Comparison of ENCODE assay signal across 1 cellular context in the genomic region with DNA sequence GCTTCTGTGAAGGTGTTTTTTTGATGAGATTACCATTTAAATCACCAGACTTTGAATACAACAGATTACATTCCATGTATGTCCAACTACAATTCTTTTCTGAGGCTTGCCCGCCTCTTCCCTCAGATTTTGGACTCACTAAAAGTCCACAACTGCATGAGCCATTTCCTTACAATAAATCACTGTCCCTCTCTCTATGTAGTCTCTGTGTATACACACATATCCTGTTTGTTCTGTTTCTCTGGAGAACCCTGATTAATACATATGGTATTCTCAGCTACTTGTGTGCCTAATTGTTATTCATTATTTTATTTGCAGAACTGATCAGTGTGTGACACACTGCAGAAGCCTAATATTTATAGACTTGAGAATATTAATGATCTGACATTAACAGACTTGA.
TF ChIP-seq lines count a peak whose summit lies in the region.

No MANE protein-coding gene starts in this region.

TF ChIP-seq in SK-N-SH treated with all-trans-retinoic acid at 6 μM for 48 hours, 23 proteins besides CTCF, POLR2A, EP300 and RAD21 (continued from another document):
- TF ChIP-seq ESRRG (CRISPR knock-in tag; IDR thresholded peaks at IDR 0.05) = no peak
- TF ChIP-seq, protein P1, sequence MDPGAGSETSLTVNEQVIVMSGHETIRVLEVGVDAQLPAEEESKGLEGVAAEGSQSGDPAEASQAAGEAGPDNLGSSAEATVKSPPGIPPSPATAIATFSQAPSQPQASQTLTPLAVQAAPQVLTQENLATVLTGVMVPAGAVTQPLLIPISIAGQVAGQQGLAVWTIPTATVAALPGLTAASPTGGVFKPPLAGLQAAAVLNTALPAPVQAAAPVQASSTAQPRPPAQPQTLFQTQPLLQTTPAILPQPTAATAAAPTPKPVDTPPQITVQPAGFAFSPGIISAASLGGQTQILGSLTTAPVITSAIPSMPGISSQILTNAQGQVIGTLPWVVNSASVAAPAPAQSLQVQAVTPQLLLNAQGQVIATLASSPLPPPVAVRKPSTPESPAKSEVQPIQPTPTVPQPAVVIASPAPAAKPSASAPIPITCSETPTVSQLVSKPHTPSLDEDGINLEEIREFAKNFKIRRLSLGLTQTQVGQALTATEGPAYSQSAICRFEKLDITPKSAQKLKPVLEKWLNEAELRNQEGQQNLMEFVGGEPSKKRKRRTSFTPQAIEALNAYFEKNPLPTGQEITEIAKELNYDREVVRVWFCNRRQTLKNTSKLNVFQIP (CRISPR knock-in tag; IDR thresholded peaks at IDR 0.05; ENCODE audit: borderline replicate concordance, low read depth) = no peak
